Comparison of ENCODE assay signal across 8 cellular contexts in genomic region chr16:68529931-68530667, GRCh38. TPM values are rescaled to one million over a fixed set of nuclear protein-coding genes. Genes with fewer than 3 reads are reported as not detected.
DNase-seq lines count a peak whose midpoint lies in the region; ATAC-seq, FAIRE-seq and TF ChIP-seq lines count a peak whose summit lies in the region.

No MANE protein-coding gene starts in this region.

- DNase-seq in AML-193 (lab: John Stamatoyannopoulos, UW): peak; percentile 64 to 67
- peak; percentile 83 for DNase-seq in HK-2 (ENCODE audit: unreplicated experiment)
- DNase-seq in NK-92 (lab: John Stamatoyannopoulos, UW; ENCODE audit: unreplicated experiment): peak; percentile 23
- peak; percentile 93 for DNase-seq in activated CD8-positive, alpha-beta memory T cell treated with anti-CD3 and anti-CD28 coated beads, Interleukin-2, amount 50 U/mL, for 48 hours
- peak; percentile 85 for DNase-seq in endothelial cell of umbilical vein (ENCODE audit: low read depth, low spot score)
- DNase-seq in stimulated activated CD8-positive, alpha-beta memory T cell treated with anti-CD3 and anti-CD28 coated beads, Interleukin-2, amount 100 ng/mL, for 1 hour (ENCODE audit: low read depth in 2 of 2): peak; percentile 79 to 82

- POLR2A ChIA-PET in endothelial cell of umbilical vein (lab: Charles Lee): no interaction called here

- peak overlapping the region; percentile 55 to 75 (median 59) for H3K4me3 ChIP-seq in endothelial cell of umbilical vein (replicated peaks in 1 of 3; ENCODE audit: insufficient read depth in 1 of 3, low read depth in 1 of 3, low read length in 3 of 3)
- H3K4me3 ChIP-seq in mononuclear cell (ENCODE audit: low read length): peak overlapping the region; percentile 47

- no TSS peak for BruUV-seq in endothelial cell of umbilical vein (replicated peaks; lab: Mats Ljungman, UMichigan)

- no peaks in the 10 kb centered on the region for H3K9me1 ChIP-seq in endothelial cell of umbilical vein (replicated peaks; ENCODE audit: control insufficient read depth, extremely low read depth, insufficient read depth, low read length)

- dilution Hi-C loops in endothelial cell of umbilical vein (cut with MboI; ENCODE audit: extremely low pct_ligation_motif_present, low sequenced_read_pairs): no loop called here

- peak overlapping the region; percentile 97 for H2AFZ ChIP-seq in endothelial cell of umbilical vein (ENCODE audit: low read depth, low read length)

- no peaks in the 10 kb centered on the region for H3K9me3 ChIP-seq in endothelial cell of umbilical vein (replicated peaks; ENCODE audit: control insufficient read depth, insufficient read depth, low read length)
- H3K9me3 ChIP-seq in mononuclear cell (ENCODE audit: low read depth, low read length): no peaks in the 10 kb centered on the region

- H3K4me1 ChIP-seq in endothelial cell of umbilical vein (ENCODE audit: control insufficient read depth, extremely low read depth, insufficient read depth, low read length): peaks cover 10% of the 10 kb centered on the region
- H3K4me1 ChIP-seq in mononuclear cell (ENCODE audit: insufficient read depth, low read length): peaks cover 24% of the 10 kb centered on the region

- H3K27ac ChIP-seq in endothelial cell of umbilical vein (ENCODE audit: insufficient read depth, low read depth, low read length): no peak overlapping the region

- H3K27me3 ChIP-seq in endothelial cell of umbilical vein (ENCODE audit: control insufficient read depth in 2 of 2, insufficient read depth in 2 of 2, low read length in 2 of 2) (peaks cover 2 to 3% of the 10 kb centered on the region in 2 experiments), mononuclear cell (ENCODE audit: insufficient read depth, low read length) (no peaks in the 10 kb centered on the region)

- TF ChIP-seq CTCF in endothelial cell of umbilical vein (IDR thresholded peaks at IDR 0.05; ENCODE audit: extremely low read depth in 1 of 2, insufficient read depth in 1 of 2, low read depth in 1 of 2, low read length in 2 of 2): no peak

- H4K20me1 ChIP-seq in endothelial cell of umbilical vein (replicated peaks; ENCODE audit: control insufficient read depth, extremely low read depth, insufficient read depth, low read length): no peaks in the 10 kb centered on the region

- H3K36me3 ChIP-seq in endothelial cell of umbilical vein (ENCODE audit: control insufficient read depth in 2 of 2, extremely low read depth in 1 of 2, insufficient read depth in 2 of 2, low read length in 2 of 2): no peaks in the 10 kb centered on the region

- H3K9ac ChIP-seq in endothelial cell of umbilical vein (replicated peaks; ENCODE audit: extremely low read depth, insufficient read depth, low read length): no peak overlapping the region

- TF ChIP-seq POLR2A in endothelial cell of umbilical vein (IDR thresholded peaks at IDR 0.05; ENCODE audit: low read depth, low read length): no peak

- CTCF ChIA-PET in endothelial cell of umbilical vein (lab: Charles Lee): interaction anchor here (0.6 to 6.9 kb wide), 11 partner anchors 8 to 594 kb away, joined by 3 to 68 read pairs (median 9); no protein-coding TSS in a partner anchor

- intact Hi-C loops in endothelial cell of umbilical vein (cut with micrococcal nuclease): loop anchor here (1.0 to 5.0 kb wide), 4 partner anchors 9 to 595 kb away; partner anchors contain the start of gene ZFP90

- ATAC-seq in GM19324 (IDR thresholded peaks at IDR 0.05; ENCODE audit: low FRiP score, unreplicated experiment): peak; percentile 76

- peak; percentile 88 for FAIRE-seq in endothelial cell of umbilical vein (lab: Jason Lieb, UNC)

- H3K79me2 ChIP-seq in endothelial cell of umbilical vein (ENCODE audit: control insufficient read depth, insufficient read depth, low read length): no peaks in the 10 kb centered on the region

- peak overlapping the region; percentile 58 for H3K4me2 ChIP-seq in endothelial cell of umbilical vein (ENCODE audit: insufficient read depth, low read length)

TF ChIP-seq in endothelial cell of umbilical vein, 7 proteins besides CTCF, POLR2A, EP300 and RAD21:
- no peak for TF ChIP-seq POLR2AphosphoS5 (IDR thresholded peaks at IDR 0.05; ENCODE audit: insufficient read depth, low read depth, low read length)
- no peak for TF ChIP-seq FOS (IDR thresholded peaks at IDR 0.05; ENCODE audit: borderline replicate concordance, insufficient read depth, low read length)
- no peak for TF ChIP-seq GATA2 (IDR thresholded peaks at IDR 0.05; ENCODE audit: insufficient read depth, insufficient read length, low read depth, low read length)
- no peak for TF ChIP-seq EZH2 (IDR thresholded peaks at IDR 0.05; ENCODE audit: borderline replicate concordance, low read depth, low read length, severe bottlenecking)
- TF ChIP-seq JUN (IDR thresholded peaks at IDR 0.05; ENCODE audit: borderline replicate concordance, insufficient read depth, insufficient read length, low read depth): no peak
- no peak for TF ChIP-seq MYC (IDR thresholded peaks at IDR 0.05; ENCODE audit: low read depth, low read length)
- TF ChIP-seq MAX (IDR thresholded peaks at IDR 0.05; ENCODE audit: insufficient read depth, insufficient read length): no peak
TF ChIP-seq in endothelial cell of umbilical vein: peak in this region for 0.

RNA-seq across cellular contexts. Expression of gene ZFP90, which starts 9.0 kb away (rescaled TPM):
- total RNA-seq in endothelial cell of umbilical vein (18.4 and 22.4 TPM in 2 replicates), mononuclear cell (15.2 TPM)
- polyA plus RNA-seq in endothelial cell of umbilical vein: 10.1 and 10.9 TPM in 2 replicates
- polyA plus RNA-seq in endothelial cell of umbilical vein (2011; cell fraction: cytosol; rRNA removed): 8.1 and 9.5 TPM in 2 replicates
- 20.2 and 23.4 TPM in 2 replicates for polyA plus RNA-seq in endothelial cell of umbilical vein (2011; cell fraction: nucleus; rRNA removed)
- polyA plus RNA-seq in endothelial cell of umbilical vein (2012): 15.9 and 17.4 TPM in 2 replicates
- polyA minus RNA-seq in endothelial cell of umbilical vein: 19.5 and 47.0 TPM in 2 replicates
- polyA minus RNA-seq in endothelial cell of umbilical vein (2011; cell fraction: cytosol; rRNA and poly(A)+ RNA removed): 0.51 TPM
- polyA minus RNA-seq in endothelial cell of umbilical vein (2011; cell fraction: nucleus; rRNA and poly(A)+ RNA removed): 10.6 and 14.6 TPM in 2 replicates

Comparison
In these comparisons a context has a peak if more than half of its experiments do, and no peak if none do; other contexts are left out.
1. DNase-seq: peak in every context shown above with its lines; median percentile 93 in activated CD8-positive, alpha-beta memory T cell treated with anti-CD3 and anti-CD28 coated beads, Interleukin-2, amount 50 U/mL, for 48 hours; 85 in endothelial cell of umbilical vein; 83 in HK-2; 80 in stimulated activated CD8-positive, alpha-beta memory T cell treated with anti-CD3 and anti-CD28 coated beads, Interleukin-2, amount 100 ng/mL, for 1 hour; 66 in AML-193; 23 in NK-92.